Comparison of ENCODE assay signal across 15 cellular contexts in the genomic region with DNA sequence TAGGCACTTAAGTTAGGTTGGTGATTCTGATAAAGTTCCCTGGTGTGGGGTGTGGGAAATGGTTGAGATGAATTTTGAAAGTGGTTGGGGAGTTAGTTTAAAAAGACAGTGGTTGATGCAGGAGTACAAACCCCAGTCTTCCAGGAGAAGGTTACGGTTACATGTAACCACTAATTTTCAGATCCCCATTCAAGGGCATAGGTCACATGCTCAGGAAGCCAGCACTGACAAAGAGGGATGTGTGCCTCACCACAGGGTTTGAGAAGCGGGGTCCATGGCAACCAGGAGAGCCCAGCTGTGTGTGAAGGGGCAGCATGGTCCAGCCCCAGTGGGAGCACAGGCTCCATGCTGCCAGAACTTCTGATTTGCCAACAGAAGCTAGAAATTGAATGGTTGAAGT.
DNase-seq lines count a peak whose midpoint lies in the region; ATAC-seq and TF ChIP-seq lines count a peak whose summit lies in the region.
"Had no signal": no experiment of that assay in that cellular context is flagged by ENCODE, and none has a peak within 500 bp of the region (broad histone marks: within the 10 kb centered on the region; RNA-seq: fewer than 3 reads in every experiment).

No MANE protein-coding gene starts in this region.

- no peaks in the 10 kb centered on the region for H3K9me3 Mint-ChIP-seq in neural progenitor cell
- H3K9me3 Mint-ChIP-seq: endodermal cell had no signal

- H3K4me2 ChIP-seq in neural progenitor cell, result no peak overlapping the region

- no peaks in the 10 kb centered on the region for H3K27me3 Mint-ChIP-seq in neural progenitor cell (ENCODE audit: insufficient read depth, low read depth)

- H3K36me3 ChIP-seq in neural progenitor cell, result no peaks in the 10 kb centered on the region
- H3K36me3 ChIP-seq: heart left ventricle, lower lobe of right lung, pancreas had no signal

- no peak overlapping the region for H3K27ac Mint-ChIP-seq in neural progenitor cell
- H3K27ac Mint-ChIP-seq: endodermal cell had no signal

- TF ChIP-seq CTCF in neural progenitor cell (IDR thresholded peaks at IDR 0.05), result no peak

- DNase-seq in neural progenitor cell (ENCODE audit: low spot score), result peak; percentile 20
- no peak for DNase-seq in SKM-1 (lab: John Stamatoyannopoulos, UW; ENCODE audit: unreplicated experiment)
- no peak for DNase-seq in NCI-H446 (lab: John Stamatoyannopoulos, UW)
- no peak for DNase-seq in stimulated activated CD4-positive, alpha-beta T cell treated with anti-CD3 and anti-CD28 coated beads, Interleukin-2, amount 100 ng/mL, for 48 hours
- DNase-seq: activated T-cell treated with anti-CD3 and anti-CD28 coated beads for 4 hours, DMS153, endodermal cell, lower lobe of right lung, NCI-H1048, substantia nigra had no signal

- peak overlapping the region; percentile 63 for H2AFZ ChIP-seq in neural progenitor cell (replicated peaks)

- H3K9ac ChIP-seq in neural progenitor cell, result no peak overlapping the region

- no peaks in the 10 kb centered on the region for H3K79me2 ChIP-seq in neural progenitor cell (ENCODE audit: low read depth)

- ATAC-seq in GM18907 (IDR thresholded peaks at IDR 0.05; ENCODE audit: unreplicated experiment) (peak; percentile 76), GM21786 (IDR thresholded peaks at IDR 0.05; ENCODE audit: unreplicated experiment) (peak; percentile 73), HG03432 (IDR thresholded peaks at IDR 0.05; ENCODE audit: unreplicated experiment) (peak; percentile 75)
- ATAC-seq: heart left ventricle, pancreas had no signal

- H3K9me3 ChIP-seq in neural progenitor cell (ENCODE audit: low read depth), result no peaks in the 10 kb centered on the region
- H3K9me3 ChIP-seq: heart left ventricle, lower lobe of right lung, pancreas had no signal

- H4K20me1 ChIP-seq in neural progenitor cell (ENCODE audit: low read depth), result no peaks in the 10 kb centered on the region

- H3K4me3 Mint-ChIP-seq in neural progenitor cell, result no peak overlapping the region
- H3K4me3 Mint-ChIP-seq: endodermal cell had no signal

- H3K4me3 ChIP-seq in neural progenitor cell, result no peak overlapping the region
- H3K4me3 ChIP-seq: heart left ventricle, lower lobe of right lung, pancreas had no signal

- no peaks in the 10 kb centered on the region for H3K27me3 ChIP-seq in neural progenitor cell
- H3K27me3 ChIP-seq: heart left ventricle, pancreas had no signal

- H3K4me1 Mint-ChIP-seq in neural progenitor cell, result peaks cover 22% of the 10 kb centered on the region

- no peak overlapping the region for H3K27ac ChIP-seq in neural progenitor cell
- H3K27ac ChIP-seq: heart left ventricle, lower lobe of right lung, pancreas had no signal

- H3K4me1 ChIP-seq in neural progenitor cell, result no peaks in the 10 kb centered on the region
- H3K4me1 ChIP-seq: lower lobe of right lung had no signal

- H3F3A ChIP-seq in neural progenitor cell (ENCODE audit: low read depth), result no peaks in the 10 kb centered on the region

- no peaks in the 10 kb centered on the region for H3K36me3 Mint-ChIP-seq in neural progenitor cell
